In the genomic region with DNA sequence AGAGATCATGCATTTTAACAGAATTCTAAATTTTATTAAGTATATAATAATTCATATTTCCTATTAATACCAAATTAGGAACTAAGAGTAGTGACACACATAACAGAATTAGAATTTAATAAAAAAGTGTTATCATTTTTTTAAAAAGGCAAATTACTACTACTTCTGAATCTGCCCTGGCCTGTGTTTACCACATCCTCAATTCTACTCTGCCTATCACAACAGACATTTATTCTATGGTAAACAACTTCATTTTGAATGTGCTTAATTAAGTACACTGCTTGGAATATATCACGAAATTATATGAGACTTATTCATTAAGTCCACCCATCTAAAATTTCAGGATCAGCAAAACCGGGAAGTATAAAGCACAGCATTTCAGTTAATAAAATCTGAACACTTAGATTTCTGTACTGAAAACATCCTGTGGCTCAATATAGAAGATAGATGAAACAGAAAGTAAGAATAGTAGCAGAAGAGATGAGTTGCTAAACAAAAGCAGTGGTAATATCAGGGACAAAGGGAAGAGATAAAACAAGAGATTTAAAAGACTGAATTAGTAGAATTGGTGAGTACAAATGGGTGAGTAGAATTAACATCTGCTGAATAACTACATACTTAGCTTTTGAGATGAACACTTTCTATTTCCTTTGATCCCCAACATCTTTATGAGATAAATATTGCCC, we compare ENCODE assay signal across 10 cellular contexts. TPM values are rescaled to one million over a fixed set of nuclear protein-coding genes. Genes with fewer than 3 reads are reported as not detected.
DNase-seq lines count a peak whose midpoint lies in the region; ATAC-seq and TF ChIP-seq lines count a peak whose summit lies in the region.
"Had no signal": no experiment of that assay in that cellular context is flagged by ENCODE, and none has a peak within 500 bp of the region (broad histone marks: within the 10 kb centered on the region; RNA-seq: fewer than 3 reads in every experiment).

No MANE protein-coding gene starts in this region.

- ATAC-seq in GM21423 (IDR thresholded peaks at IDR 0.05; ENCODE audit: unreplicated experiment) (peak; percentile 23), HG03342 (IDR thresholded peaks at IDR 0.05; ENCODE audit: unreplicated experiment) (peak; percentile 27), GM19324 (IDR thresholded peaks at IDR 0.05; ENCODE audit: low FRiP score, unreplicated experiment) (no peak)
- ATAC-seq: psoas muscle had no signal

- H3K27me3 Mint-ChIP-seq in endothelial cell (ENCODE audit: unreplicated experiment) = peaks cover 3% of the 10 kb centered on the region

- H3K36me3 ChIP-seq in ascending aorta = no peaks in the 10 kb centered on the region

- peak overlapping the region; percentile 2 for H3K27ac Mint-ChIP-seq in endothelial cell (ENCODE audit: unreplicated experiment)

- no peak for TF ChIP-seq CTCF in GM13976 (IDR thresholded peaks at IDR 0.05; ENCODE audit: borderline replicate concordance, control extremely low read depth, extremely low read depth, insufficient read depth, missing control alignments)
- no peak for TF ChIP-seq CTCF in endothelial cell (IDR thresholded peaks at IDR 0.05; ENCODE audit: unreplicated experiment)
- no peak for TF ChIP-seq CTCF in dorsolateral prefrontal cortex (IDR thresholded peaks at IDR 0.05 in 54 of 56, conservative IDR thresholded peaks at IDR 0.05 in 2 of 56; ENCODE audit: low read depth in 1 of 56, partially characterized antibody in 56 of 56)
- no peak for TF ChIP-seq CTCF in ascending aorta (IDR thresholded peaks at IDR 0.05)

- H3K27me3 ChIP-seq in dorsolateral prefrontal cortex (no peaks in the 10 kb centered on the region), ascending aorta (no peaks in the 10 kb centered on the region)

- peaks cover 11% of the 10 kb centered on the region for H3K36me3 Mint-ChIP-seq in endothelial cell (ENCODE audit: low read depth, unreplicated experiment)

- H3K9me3 Mint-ChIP-seq in endothelial cell (ENCODE audit: unreplicated experiment) = no peaks in the 10 kb centered on the region

- no peak overlapping the region for H3K4me3 Mint-ChIP-seq in endothelial cell (ENCODE audit: unreplicated experiment)

- H3K27ac ChIP-seq in dorsolateral prefrontal cortex = no peak overlapping the region
- no peak overlapping the region for H3K27ac ChIP-seq in ascending aorta
- H3K27ac ChIP-seq: psoas muscle had no signal

- intact Hi-C loops in dorsolateral prefrontal cortex (cut with DNase I) (loop anchor here in 1 of 2 donors (5.0 kb wide), 1 partner anchor 38 kb away; no protein-coding TSS in a partner anchor), ascending aorta (cut with DNase I) (loop anchor here (5.0 to 10.0 kb wide), 2 partner anchors 72 to 225 kb away; no protein-coding TSS in a partner anchor)

- in situ Hi-C loops in GM13976 (cut with MboI; ENCODE audit: low sequenced_read_pairs, unreplicated experiment) = no loop called here

- H3K4me1 Mint-ChIP-seq in endothelial cell (ENCODE audit: unreplicated experiment) = peaks cover 14% of the 10 kb centered on the region

- DNase-seq in GM13976 (ENCODE audit: low spot score) (peak; percentile 42), endothelial cell (ENCODE audit: low spot score) (no peak), dorsolateral prefrontal cortex (no peak), T-helper 9 cell (no peak), ascending aorta (ENCODE audit: low spot score in 2 of 2) (no peak)
- DNase-seq: GF-D8, psoas muscle had no signal

- H3K4me1 ChIP-seq in ascending aorta = peaks cover 0 to 10% of the 10 kb centered on the region in 2 donors

- H3K4me3 ChIP-seq in dorsolateral prefrontal cortex (no peak overlapping the region), ascending aorta (no peak overlapping the region)
- H3K4me3 ChIP-seq: psoas muscle had no signal

- H3K9me3 ChIP-seq in ascending aorta = no peaks in the 10 kb centered on the region
- H3K9me3 ChIP-seq: psoas muscle had no signal

RNA-seq across cellular contexts. Expression of a gene that starts 3.7 kb away (rescaled TPM):
- total RNA-seq in endothelial cell (ENCODE audit: unreplicated experiment) = 28.8 TPM
- 10 to 100 TPM; 13.7 to 31.3 (median 22.0) TPM for total RNA-seq in dorsolateral prefrontal cortex
- 6.2 TPM for total RNA-seq in ascending aorta

RNA-seq across cellular contexts. Expression of a gene that starts 4.0 kb away (rescaled TPM):
- 12.3 TPM for total RNA-seq in endothelial cell (ENCODE audit: unreplicated experiment)
- 10 to 100 TPM in 10 of 120 experiments, 1 to 10 TPM in 110; 2.6 to 17.6 (median 6.4) TPM for total RNA-seq in dorsolateral prefrontal cortex
- total RNA-seq in ascending aorta = not detected
